Comparison of ENCODE assay signal across 11 cellular contexts in the genomic region with DNA sequence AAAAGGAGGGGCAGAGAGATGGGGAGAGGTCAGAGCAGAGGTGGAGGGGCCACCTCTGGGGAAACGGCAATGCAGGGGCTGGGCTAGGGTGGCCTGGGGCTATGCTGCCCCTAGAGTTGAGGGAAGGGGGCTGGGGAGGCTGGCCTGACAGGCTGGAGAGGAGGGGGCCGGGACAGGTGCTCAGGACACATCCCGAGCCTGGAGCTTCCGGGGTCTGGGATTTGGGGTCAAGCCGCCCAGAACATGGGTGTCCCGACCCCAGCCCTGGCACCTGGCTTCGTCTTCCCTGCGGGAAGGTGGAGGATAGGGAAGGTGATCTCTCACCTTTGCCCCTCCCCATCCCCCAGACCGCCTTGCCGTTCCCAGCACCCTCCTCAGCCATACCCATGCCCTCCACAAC. TPM values are rescaled to one million over a fixed set of nuclear protein-coding genes. Genes with fewer than 3 reads are reported as not detected.
DNase-seq lines count a peak whose midpoint lies in the region; ATAC-seq and TF ChIP-seq lines count a peak whose summit lies in the region.
"Had no signal": no experiment of that assay in that cellular context is flagged by ENCODE, and none has a peak within 500 bp of the region (broad histone marks: within the 10 kb centered on the region; RNA-seq: fewer than 3 reads in every experiment).

No MANE protein-coding gene starts in this region.

- ATAC-seq in lung (ENCODE audit: insufficient read depth, low FRiP score) (no peak), HG02610 (IDR thresholded peaks at IDR 0.05; ENCODE audit: unreplicated experiment) (no peak)

- no peaks in the 10 kb centered on the region for H3K9me3 Mint-ChIP-seq in T-helper 2 cell treated with Interferon-gamma antibody and Interleukin-4, amounts not matched to agents 5 μg/mL and 100 μg/mL, for 36 hours

- no peak for DNase-seq in T-helper 2 cell treated with Interferon-gamma antibody and Interleukin-4, amounts not matched to agents 5 μg/mL and 100 μg/mL, for 36 hours (ENCODE audit: low spot score)
- no peak for DNase-seq in T-helper 2 cell
- DNase-seq in lung (ENCODE audit: low spot score) = no peak
- no peak for DNase-seq in cortex of kidney (lab: John Stamatoyannopoulos, UW)
- no peak for DNase-seq in NCI-H2029 (lab: John Stamatoyannopoulos, UW)
- DNase-seq: 8988T, MV-4-11, PC-3 had no signal

- H3K9me3 ChIP-seq in lung (ENCODE audit: control insufficient read depth in 2 of 2, insufficient read depth in 1 of 2, low read length in 1 of 2) = no peaks in the 10 kb centered on the region

- H3K4me1 Mint-ChIP-seq in T-helper 2 cell treated with Interferon-gamma antibody and Interleukin-4, amounts not matched to agents 5 μg/mL and 100 μg/mL, for 36 hours (ENCODE audit: low read depth) = peaks cover 27% of the 10 kb centered on the region

- no peaks in the 10 kb centered on the region for H3K27me3 Mint-ChIP-seq in T-helper 2 cell treated with Interferon-gamma antibody and Interleukin-4, amounts not matched to agents 5 μg/mL and 100 μg/mL, for 36 hours (ENCODE audit: low read depth)

- peaks cover 0 to 14% of the 10 kb centered on the region in 2 donors for H3K4me1 ChIP-seq in lung (ENCODE audit: control insufficient read depth in 2 of 2, insufficient read depth in 2 of 2, low read length in 2 of 2)

- no peak for TF ChIP-seq CTCF in lung (IDR thresholded peaks at IDR 0.05; ENCODE audit: control extremely low read depth, extremely low read depth)

- H3K27ac ChIP-seq in angular gyrus (ENCODE audit: low read depth, low read length) (peak overlapping the region; percentile 44), lung (ENCODE audit: low read depth in 1 of 2, low read length in 1 of 2) (peak overlapping the region; percentile 38 to 73), temporal lobe (ENCODE audit: low read depth, low read length) (peak overlapping the region; percentile 61)

- peaks cover 0 to 6% of the 10 kb centered on the region in 2 donors for H3K36me3 ChIP-seq in lung (ENCODE audit: control insufficient read depth in 2 of 2, insufficient read depth in 2 of 2, low read length in 2 of 2)

- no peak overlapping the region for H3K4me3 ChIP-seq in lung

- H3K4me3 Mint-ChIP-seq in T-helper 2 cell treated with Interferon-gamma antibody and Interleukin-4, amounts not matched to agents 5 μg/mL and 100 μg/mL, for 36 hours = peak overlapping the region; percentile 91

- peaks cover 4% of the 10 kb centered on the region for H3K36me3 Mint-ChIP-seq in T-helper 2 cell treated with Interferon-gamma antibody and Interleukin-4, amounts not matched to agents 5 μg/mL and 100 μg/mL, for 36 hours (ENCODE audit: low read depth)

- peak overlapping the region; percentile 99 for H3K27ac Mint-ChIP-seq in T-helper 2 cell treated with Interferon-gamma antibody and Interleukin-4, amounts not matched to agents 5 μg/mL and 100 μg/mL, for 36 hours

- no peaks in the 10 kb centered on the region for H3K27me3 ChIP-seq in lung (ENCODE audit: control insufficient read depth, insufficient read depth)

- WGBS in lung, 2 donors = 64 to 69% methylated on average over 10 of the region's 10 CpGs

RNA-seq across cellular contexts. Expression of a gene that starts 12.6 kb away (rescaled TPM):
- total RNA-seq in lung (1 to 10 TPM; 2.4 to 3.5 TPM), temporal lobe (1.7 TPM)
- polyA plus RNA-seq in lung = 1 to 10 TPM; 4.1 to 5.9 TPM

RNA-seq across cellular contexts. Expression of a gene that starts 31.4 kb away (rescaled TPM):
- total RNA-seq in lung = 100 to 1,000 TPM in 1 of 2 donors, 10 to 100 TPM in 1; 43.7 to 103 TPM
- 10 to 100 TPM; 54.3 to 81.5 TPM for polyA plus RNA-seq in lung
- 36.4 TPM for total RNA-seq in temporal lobe

RNA-seq across cellular contexts. Expression of a gene that starts 57.0 kb away (rescaled TPM):
- total RNA-seq in lung (10 to 100 TPM; 22.6 to 35.9 TPM), temporal lobe (53.8 TPM)
- 10 to 100 TPM in 1 of 2 donors, 1 to 10 TPM in 1; 9.4 to 16.0 TPM for polyA plus RNA-seq in lung

RNA-seq across cellular contexts. Expression of a gene that starts 58.5 kb away (rescaled TPM):
- total RNA-seq in lung = 10 to 100 TPM; 32.9 to 48.8 TPM
- 10 to 100 TPM; 36.8 to 42.1 TPM for polyA plus RNA-seq in lung
- 28.0 TPM for total RNA-seq in temporal lobe
